Comparison of ENCODE assay signal across 21 cellular contexts in the genomic region with DNA sequence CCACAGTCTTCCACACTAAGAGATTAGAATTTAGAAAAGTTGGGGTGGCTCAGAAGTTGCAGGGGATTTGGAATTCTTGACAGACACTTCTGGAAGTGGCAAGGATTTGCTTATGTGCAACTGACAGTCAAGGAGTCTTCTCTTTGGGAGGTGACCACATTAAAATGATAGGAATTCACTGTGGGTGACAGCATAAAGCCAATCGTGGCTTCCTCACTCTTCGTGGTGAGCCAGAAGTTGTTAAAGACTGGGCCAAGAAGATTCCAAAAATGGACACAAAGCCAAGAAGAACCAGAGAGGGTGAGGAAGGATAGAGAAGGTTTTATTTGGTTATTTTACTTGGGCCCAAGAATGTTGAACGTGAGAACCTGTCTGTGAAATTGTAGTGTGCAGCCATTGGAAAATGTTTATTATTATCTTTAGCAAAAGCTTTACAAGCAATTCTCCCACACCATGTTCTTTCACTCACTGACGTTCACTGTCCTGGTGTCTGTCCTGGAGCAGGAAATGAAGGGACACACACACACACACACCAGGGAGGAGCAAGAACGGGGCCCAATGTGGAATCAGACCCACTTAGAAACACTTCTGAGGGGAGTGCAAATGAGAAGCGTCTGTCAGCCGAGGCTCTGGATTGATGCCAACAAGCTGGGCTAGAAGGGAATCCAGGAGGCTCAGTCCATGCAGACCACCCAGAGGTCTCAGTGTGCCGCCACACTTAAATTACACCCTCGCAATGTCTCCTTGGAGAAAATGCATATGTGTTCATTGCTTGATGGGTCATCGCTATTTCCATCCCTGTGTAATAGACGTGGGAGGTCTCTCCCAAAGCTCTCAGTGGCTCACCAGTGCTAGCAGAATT. TPM values are rescaled to one million over a fixed set of nuclear protein-coding genes. Genes with fewer than 3 reads are reported as not detected.
A peak's percentile ranks its signal among the peaks of the same experiment; 100 is the strongest.
DNase-seq lines count a peak whose midpoint lies in the region; ATAC-seq and TF ChIP-seq lines count a peak whose summit lies in the region.
"Had no signal": no experiment of that assay in that cellular context is flagged by ENCODE, and none has a peak within 500 bp of the region (broad histone marks: within the 10 kb centered on the region; RNA-seq: fewer than 3 reads in every experiment).

No MANE protein-coding gene starts in this region.

- H3K4me1 Mint-ChIP-seq in HFFc6 (ENCODE audit: low read depth) (peaks cover 31% of the 10 kb centered on the region), chondrocyte (ENCODE audit: low read depth) (peaks cover 40% of the 10 kb centered on the region), neural progenitor cell (peaks cover 41% of the 10 kb centered on the region)
- H3K4me1 Mint-ChIP-seq: activated CD4-positive, alpha-beta T cell treated with anti-CD3 and anti-CD28 coated beads for 36 hours; activated naive CD8-positive, alpha-beta T cell treated with anti-CD3 and anti-CD28 coated beads for 36 hours; activated T-helper 17 cell treated with anti-CD3 and anti-CD28 coated beads, Interleukin-2, amount 50 U/mL, for 72 hours had no signal

- H3K9me3 ChIP-seq in neural progenitor cell (ENCODE audit: low read depth) (no peaks in the 10 kb centered on the region), lower lobe of right lung (no peaks in the 10 kb centered on the region), aorta (ENCODE audit: control insufficient read depth, low read length) (no peaks in the 10 kb centered on the region)
- H3K9me3 ChIP-seq: heart right ventricle had no signal

- ATAC-seq in lower lobe of right lung (no peak), aorta (ENCODE audit: low FRiP score) (no peak)
- ATAC-seq: activated CD4-positive, alpha-beta T cell treated with anti-CD3 and anti-CD28 coated beads for 36 hours; activated T-helper 17 cell treated with anti-CD3 and anti-CD28 coated beads, Interleukin-2, amount 50 U/mL, for 72 hours; heart right ventricle; right cardiac atrium had no signal

- no peaks in the 10 kb centered on the region for H3K27me3 ChIP-seq in neural progenitor cell
- H3K27me3 ChIP-seq in lower lobe of right lung (ENCODE audit: low read depth) = no peaks in the 10 kb centered on the region
- H3K27me3 ChIP-seq in aorta (ENCODE audit: control insufficient read depth in 1 of 2, insufficient read depth in 2 of 2, low read length in 1 of 2) = no peaks in the 10 kb centered on the region
- H3K27me3 ChIP-seq: brain microvascular endothelial cell, heart right ventricle had no signal

- H3K27me3 Mint-ChIP-seq in HFFc6 (ENCODE audit: insufficient read depth) (no peaks in the 10 kb centered on the region), chondrocyte (ENCODE audit: low read depth) (no peaks in the 10 kb centered on the region), neural progenitor cell (ENCODE audit: insufficient read depth, low read depth) (peaks cover 13% of the 10 kb centered on the region)
- H3K27me3 Mint-ChIP-seq: activated CD4-positive, alpha-beta T cell treated with anti-CD3 and anti-CD28 coated beads for 36 hours; activated naive CD8-positive, alpha-beta T cell treated with anti-CD3 and anti-CD28 coated beads for 36 hours had no signal

- H4K20me1 ChIP-seq in neural progenitor cell (ENCODE audit: low read depth) = peaks cover 18% of the 10 kb centered on the region

- H2AFZ ChIP-seq in neural progenitor cell (replicated peaks) = no peak overlapping the region

- H3K36me3 ChIP-seq in neural progenitor cell (no peaks in the 10 kb centered on the region), lower lobe of right lung (no peaks in the 10 kb centered on the region), aorta (ENCODE audit: control insufficient read depth in 1 of 2, insufficient read depth in 2 of 2, low read length in 1 of 2) (peaks cover 0 to 2% of the 10 kb centered on the region in 2 donors)

- H3K4me3 ChIP-seq in neural progenitor cell = no peak overlapping the region
- H3K4me3 ChIP-seq in lower lobe of right lung = no peak overlapping the region
- no peak overlapping the region for H3K4me3 ChIP-seq in aorta (ENCODE audit: low read length in 2 of 2)
- H3K4me3 ChIP-seq: heart right ventricle had no signal

- no peaks in the 10 kb centered on the region for H3K36me3 Mint-ChIP-seq in HFFc6 (ENCODE audit: low read depth)
- peaks cover 7% of the 10 kb centered on the region for H3K36me3 Mint-ChIP-seq in chondrocyte (ENCODE audit: low read depth)
- H3K36me3 Mint-ChIP-seq in neural progenitor cell = no peaks in the 10 kb centered on the region
- H3K36me3 Mint-ChIP-seq: activated naive CD8-positive, alpha-beta T cell treated with anti-CD3 and anti-CD28 coated beads for 36 hours had no signal

- intact Hi-C loops in lower lobe of right lung (cut with DNase I) = loop anchor here (10.0 kb wide), 1 partner anchor 46 kb away; no protein-coding TSS in a partner anchor
- intact Hi-C loops in aorta (cut with DNase I) = loop anchor here in 1 of 2 donors (10.0 kb wide), 1 partner anchor 246 kb away; no protein-coding TSS in a partner anchor

- peaks cover 12% of the 10 kb centered on the region for H3K4me1 ChIP-seq in neural progenitor cell
- H3K4me1 ChIP-seq in lower lobe of right lung = no peaks in the 10 kb centered on the region
- no peaks in the 10 kb centered on the region for H3K4me1 ChIP-seq in aorta (ENCODE audit: control insufficient read depth in 1 of 2, insufficient read depth in 2 of 2, low read length in 2 of 2)

- peaks cover 18% of the 10 kb centered on the region for H3F3A ChIP-seq in neural progenitor cell (ENCODE audit: low read depth)

- 67 to 69% methylated on average over 11 of the region's 11 CpGs for WGBS in aorta, 2 donors

- H3K9me3 Mint-ChIP-seq in HFFc6 (no peaks in the 10 kb centered on the region), chondrocyte (ENCODE audit: low read depth) (no peaks in the 10 kb centered on the region), neural progenitor cell (no peaks in the 10 kb centered on the region)
- H3K9me3 Mint-ChIP-seq: activated naive CD8-positive, alpha-beta T cell treated with anti-CD3 and anti-CD28 coated beads for 36 hours; activated T-helper 17 cell treated with anti-CD3 and anti-CD28 coated beads, Interleukin-2, amount 50 U/mL, for 72 hours had no signal

- H3K4me3 Mint-ChIP-seq in HFFc6 (no peak overlapping the region), chondrocyte (ENCODE audit: unreplicated experiment) (no peak overlapping the region), neural progenitor cell (peak overlapping the region; percentile 15)
- H3K4me3 Mint-ChIP-seq: activated CD4-positive, alpha-beta T cell treated with anti-CD3 and anti-CD28 coated beads for 36 hours; activated naive CD8-positive, alpha-beta T cell treated with anti-CD3 and anti-CD28 coated beads for 36 hours; activated T-helper 17 cell treated with anti-CD3 and anti-CD28 coated beads, Interleukin-2, amount 50 U/mL, for 72 hours had no signal

- H3K27ac Mint-ChIP-seq in HFFc6 = no peak overlapping the region
- H3K27ac Mint-ChIP-seq in chondrocyte (ENCODE audit: unreplicated experiment) = peak overlapping the region; percentile 67
- no peak overlapping the region for H3K27ac Mint-ChIP-seq in neural progenitor cell
- H3K27ac Mint-ChIP-seq: activated CD4-positive, alpha-beta T cell treated with anti-CD3 and anti-CD28 coated beads for 36 hours; activated naive CD8-positive, alpha-beta T cell treated with anti-CD3 and anti-CD28 coated beads for 36 hours; activated T-helper 17 cell treated with anti-CD3 and anti-CD28 coated beads, Interleukin-2, amount 50 U/mL, for 72 hours had no signal

- no peaks in the 10 kb centered on the region for H3K79me2 ChIP-seq in neural progenitor cell (ENCODE audit: low read depth)

- H3K27ac ChIP-seq in neural progenitor cell = no peak overlapping the region
- H3K27ac ChIP-seq in lower lobe of right lung = no peak overlapping the region
- no peak overlapping the region for H3K27ac ChIP-seq in aorta (ENCODE audit: low read depth in 1 of 2, low read length in 2 of 2)
- H3K27ac ChIP-seq: brain microvascular endothelial cell, C4-2B, heart right ventricle had no signal

- H3K9ac ChIP-seq in neural progenitor cell = no peak overlapping the region

- H3K4me2 ChIP-seq in neural progenitor cell = no peak overlapping the region

- no peak for TF ChIP-seq CTCF in HFFc6 (IDR thresholded peaks at IDR 0.05)
- no peak for TF ChIP-seq CTCF in chondrocyte (IDR thresholded peaks at IDR 0.05)
- no peak for TF ChIP-seq CTCF in neural progenitor cell (IDR thresholded peaks at IDR 0.05)
- TF ChIP-seq CTCF in lower lobe of right lung (IDR thresholded peaks at IDR 0.05) = no peak

- DNase-seq in NCI-H1092 treated with DMSO at 0.1 percent for 48 hours (lab: John Stamatoyannopoulos, UW) = peak; percentile 18
- DNase-seq in NCI-H1092 (lab: John Stamatoyannopoulos, UW) = no peak
- DNase-seq in HFFc6 = peak; percentile 32
- no peak for DNase-seq in chondrocyte (ENCODE audit: low spot score)
- no peak for DNase-seq in neural progenitor cell (ENCODE audit: low spot score)
- no peak for DNase-seq in lower lobe of right lung
- DNase-seq in SIG-M5 (lab: John Stamatoyannopoulos, UW) = no peak
- DNase-seq in aorta = no peak
- DNase-seq: 8988T; activated CD4-positive, alpha-beta T cell treated with anti-CD3 and anti-CD28 coated beads for 36 hours; activated naive CD8-positive, alpha-beta T cell treated with anti-CD3 and anti-CD28 coated beads for 36 hours; brain microvascular endothelial cell; cortex of kidney; heart right ventricle; NCI-H1694; NCI-H446 treated with DMSO at 0.1 percent for 48 hours; occipital lobe; right cardiac atrium; stimulated activated CD8-positive, alpha-beta memory T cell treated with anti-CD3 and anti-CD28 coated beads, Interleukin-4, amount 100 ng/mL, for 48 hours had no signal

RNA-seq across cellular contexts. Expression of a gene that starts 37.2 kb away (rescaled TPM):
- total RNA-seq in HFFc6 (2021; fragmentation: NEBNext Ultra II Directional; extraction: Animal tissue kit (Norgen Biotek cat#: 25700)) = 10 to 100 TPM; 20.7 to 37.3 (median 30.9) TPM
- 44.6 to 151 TPM (median 46.6 TPM) in 3 replicates for total RNA-seq in chondrocyte
- total RNA-seq in neural progenitor cell (ENCODE audit: low replicate concordance) = 0.30 and 1.2 TPM in 2 replicates
- 18.3 TPM for total RNA-seq in lower lobe of right lung
- total RNA-seq in aorta = 10 to 100 TPM in 1 of 2 donors, 1 to 10 TPM in 1; 8.0 to 20.3 TPM
- polyA plus RNA-seq in aorta = 1 to 10 TPM; 1.9 to 4.6 TPM
- total RNA-seq: occipital lobe had no signal

Comparison
In these comparisons a context has a peak if more than half of its experiments do, and no peak if none do; other contexts are left out.
1. DNase-seq: peak in NCI-H1092 treated with DMSO at 0.1 percent for 48 hours (single experiment) and HFFc6 (single experiment); none in NCI-H1092 (single experiment), chondrocyte (single experiment), neural progenitor cell (single experiment), lower lobe of right lung (single experiment), SIG-M5 (single experiment) and aorta (0 of 2).